In the genomic region with DNA sequence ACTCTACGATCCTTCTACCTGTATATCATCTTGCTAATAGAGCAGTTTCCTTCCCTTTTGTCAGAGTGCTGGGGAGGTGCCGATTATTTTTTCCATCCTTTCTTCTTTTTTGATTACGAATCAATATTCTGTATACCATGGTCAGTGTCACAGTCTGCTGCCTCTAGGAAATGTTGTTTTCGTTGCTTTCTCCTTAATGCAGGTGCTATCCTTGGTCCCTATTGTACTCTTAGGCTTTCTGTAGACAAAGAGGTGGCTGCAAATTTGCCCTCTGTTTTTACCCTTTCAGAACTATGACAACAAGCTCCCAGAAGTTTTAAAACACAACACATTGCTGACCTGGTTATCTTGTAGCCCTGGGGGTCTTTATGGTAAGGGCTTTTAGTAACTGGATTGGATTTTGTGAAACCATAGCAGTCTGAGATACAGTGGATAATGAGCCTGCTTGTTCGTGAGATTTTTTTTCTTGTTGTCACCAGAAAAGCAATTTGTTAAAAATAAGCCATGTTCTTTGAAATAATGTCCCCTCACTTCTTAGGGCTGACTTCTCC, we compare ENCODE assay signal across 24 cellular contexts.
DNase-seq lines count a peak whose midpoint lies in the region; ATAC-seq and TF ChIP-seq lines count a peak whose summit lies in the region.
"Had no signal": no experiment of that assay in that cellular context is flagged by ENCODE, and none has a peak within 500 bp of the region (broad histone marks: within the 10 kb centered on the region; RNA-seq: fewer than 3 reads in every experiment).

No MANE protein-coding gene starts in this region.

- CTCF ChIA-PET in HEK293 (lab: Yijun Ruan, JAX) = no interaction called here

- peaks cover 11% of the 10 kb centered on the region for H3K79me2 ChIP-seq in smooth muscle cell (ENCODE audit: low read depth)

- TF ChIP-seq CTCF in HEK293 (tag by site-specific recombination; IDR thresholded peaks at IDR 0.05) (no peak), smooth muscle cell (IDR thresholded peaks at IDR 0.05; ENCODE audit: borderline replicate concordance, insufficient read depth, poor library complexity, severe bottlenecking) (no peak), upper lobe of right lung (IDR thresholded peaks at IDR 0.05) (no peak)

- TF ChIP-seq EP300 in Ishikawa (IDR thresholded peaks at IDR 0.05; ENCODE audit: borderline replicate concordance) = no peak

- peak; percentile 26 for DNase-seq in left kidney (ENCODE audit: low read depth, low spot score)
- no peak for DNase-seq in smooth muscle cell (lab: John Stamatoyannopoulos, UW; ENCODE audit: unreplicated experiment)
- DNase-seq in NCI-H526 (lab: John Stamatoyannopoulos, UW) = no peak
- no peak for DNase-seq in upper lobe of right lung
- DNase-seq: 8988T; ACHN; BE2C; C1 segment of cervical spinal cord; CD4-positive, alpha-beta memory T cell; CD4-positive, CD25-positive, alpha-beta regulatory T cell; CD8-positive, alpha-beta memory T cell; COR-L47; DMS 273 treated with DMSO at 0.1 percent for 48 hours; DMS153; DMS53; DMS79; DND-41; EL; GDM1 had no signal

- no peak overlapping the region for H2AFZ ChIP-seq in smooth muscle cell (ENCODE audit: low read depth)

- H3F3A ChIP-seq in smooth muscle cell (ENCODE audit: low read depth) = peaks cover 3% of the 10 kb centered on the region

- H3K27ac ChIP-seq in HEK293 (ENCODE audit: extremely low read depth, low read depth, low read length) (no peak overlapping the region), smooth muscle cell (ENCODE audit: low read depth) (no peak overlapping the region), upper lobe of right lung (no peak overlapping the region)
- H3K27ac ChIP-seq: BLaER1 had no signal

- no peaks in the 10 kb centered on the region for H3K4me1 ChIP-seq in HEK293 (ENCODE audit: control insufficient read depth, insufficient read depth, low read length)
- no peaks in the 10 kb centered on the region for H3K4me1 ChIP-seq in smooth muscle cell (ENCODE audit: low read depth)
- H3K4me1 ChIP-seq in upper lobe of right lung = no peaks in the 10 kb centered on the region

- H4K20me1 ChIP-seq in smooth muscle cell (ENCODE audit: low read depth) = peaks cover 7% of the 10 kb centered on the region
- H4K20me1 ChIP-seq: BLaER1 had no signal

- H3K4me3 ChIP-seq in HEK293 (ENCODE audit: low read depth, low read length) (no peak overlapping the region), smooth muscle cell (no peak overlapping the region), upper lobe of right lung (no peak overlapping the region)
- H3K4me3 ChIP-seq: BLaER1, GM12878 had no signal

- TF ChIP-seq RAD21 in Ishikawa (IDR thresholded peaks at IDR 0.05; ENCODE audit: low read depth) = no peak

- peak overlapping the region; percentile 41 for H3K4me2 ChIP-seq in smooth muscle cell

- ATAC-seq in GM21576 (IDR thresholded peaks at IDR 0.05; ENCODE audit: unreplicated experiment) (no peak), upper lobe of right lung (no peak)
- ATAC-seq: GM12878 had no signal

- H3K27me3 ChIP-seq in smooth muscle cell (ENCODE audit: low read depth) (no peaks in the 10 kb centered on the region), upper lobe of right lung (no peaks in the 10 kb centered on the region)
- H3K27me3 ChIP-seq: BE2C, BLaER1 had no signal

- no peak overlapping the region for H3K9ac ChIP-seq in smooth muscle cell (ENCODE audit: low read depth)
- H3K9ac ChIP-seq: BLaER1 had no signal

- no peaks in the 10 kb centered on the region for H3K36me3 ChIP-seq in HEK293 (ENCODE audit: control insufficient read depth in 2 of 2, insufficient read depth in 1 of 2, low read length in 2 of 2)
- H3K36me3 ChIP-seq in smooth muscle cell (ENCODE audit: low read depth) = no peaks in the 10 kb centered on the region
- no peaks in the 10 kb centered on the region for H3K36me3 ChIP-seq in upper lobe of right lung
- H3K36me3 ChIP-seq: BE2C, BLaER1 had no signal

- 72% methylated on average over 5 of the region's 5 CpGs for WGBS in smooth muscle cell (ENCODE audit: low lambda C conversion rate)

- intact Hi-C loops in upper lobe of right lung (cut with DNase I) = no loop called here

- POLR2A ChIA-PET in HEK293 (lab: Yijun Ruan, JAX) = no interaction called here

- H3K9me3 ChIP-seq in HEK293 (ENCODE audit: control insufficient read depth, insufficient read depth, low read depth, low read length) (no peaks in the 10 kb centered on the region), smooth muscle cell (replicated peaks; ENCODE audit: low read depth) (no peaks in the 10 kb centered on the region), upper lobe of right lung (no peaks in the 10 kb centered on the region)
- H3K9me3 ChIP-seq: BE2C, BLaER1 had no signal

TF ChIP-seq in HEK293, 187 proteins besides CTCF, POLR2A, EP300 and RAD21:
- TF ChIP-seq, protein P1, sequence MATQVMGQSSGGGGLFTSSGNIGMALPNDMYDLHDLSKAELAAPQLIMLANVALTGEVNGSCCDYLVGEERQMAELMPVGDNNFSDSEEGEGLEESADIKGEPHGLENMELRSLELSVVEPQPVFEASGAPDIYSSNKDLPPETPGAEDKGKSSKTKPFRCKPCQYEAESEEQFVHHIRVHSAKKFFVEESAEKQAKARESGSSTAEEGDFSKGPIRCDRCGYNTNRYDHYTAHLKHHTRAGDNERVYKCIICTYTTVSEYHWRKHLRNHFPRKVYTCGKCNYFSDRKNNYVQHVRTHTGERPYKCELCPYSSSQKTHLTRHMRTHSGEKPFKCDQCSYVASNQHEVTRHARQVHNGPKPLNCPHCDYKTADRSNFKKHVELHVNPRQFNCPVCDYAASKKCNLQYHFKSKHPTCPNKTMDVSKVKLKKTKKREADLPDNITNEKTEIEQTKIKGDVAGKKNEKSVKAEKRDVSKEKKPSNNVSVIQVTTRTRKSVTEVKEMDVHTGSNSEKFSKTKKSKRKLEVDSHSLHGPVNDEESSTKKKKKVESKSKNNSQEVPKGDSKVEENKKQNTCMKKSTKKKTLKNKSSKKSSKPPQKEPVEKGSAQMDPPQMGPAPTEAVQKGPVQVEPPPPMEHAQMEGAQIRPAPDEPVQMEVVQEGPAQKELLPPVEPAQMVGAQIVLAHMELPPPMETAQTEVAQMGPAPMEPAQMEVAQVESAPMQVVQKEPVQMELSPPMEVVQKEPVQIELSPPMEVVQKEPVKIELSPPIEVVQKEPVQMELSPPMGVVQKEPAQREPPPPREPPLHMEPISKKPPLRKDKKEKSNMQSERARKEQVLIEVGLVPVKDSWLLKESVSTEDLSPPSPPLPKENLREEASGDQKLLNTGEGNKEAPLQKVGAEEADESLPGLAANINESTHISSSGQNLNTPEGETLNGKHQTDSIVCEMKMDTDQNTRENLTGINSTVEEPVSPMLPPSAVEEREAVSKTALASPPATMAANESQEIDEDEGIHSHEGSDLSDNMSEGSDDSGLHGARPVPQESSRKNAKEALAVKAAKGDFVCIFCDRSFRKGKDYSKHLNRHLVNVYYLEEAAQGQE (tag by site-specific recombination; IDR thresholded peaks at IDR 0.05) = peak; percentile 35; the same call in 1 of the 2 replicates
- TF ChIP-seq ZNF16 (tag by site-specific recombination; IDR thresholded peaks at IDR 0.05; ENCODE audit: low read depth) = no peak

TF ChIP-seq in Ishikawa, 13 proteins besides CTCF, POLR2A, EP300 and RAD21:
- no peak for TF ChIP-seq FOXM1 (IDR thresholded peaks at IDR 0.05; ENCODE audit: borderline replicate concordance, low read depth)
- TF ChIP-seq, protein P2, sequence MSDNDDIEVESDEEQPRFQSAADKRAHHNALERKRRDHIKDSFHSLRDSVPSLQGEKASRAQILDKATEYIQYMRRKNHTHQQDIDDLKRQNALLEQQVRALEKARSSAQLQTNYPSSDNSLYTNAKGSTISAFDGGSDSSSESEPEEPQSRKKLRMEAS (IDR thresholded peaks at IDR 0.05) = no peak
- no peak for TF ChIP-seq CREB1 (IDR thresholded peaks at IDR 0.05; ENCODE audit: low read depth)
- no peak for TF ChIP-seq ZBTB7A (IDR thresholded peaks at IDR 0.05; ENCODE audit: low read depth)
- TF ChIP-seq, protein P1 (IDR thresholded peaks at IDR 0.05; ENCODE audit: low read depth) = peak; percentile 58; the same call in 1 of the 2 replicates
- no peak for TF ChIP-seq TEAD4 (IDR thresholded peaks at IDR 0.05)
- TF ChIP-seq YY1 (IDR thresholded peaks at IDR 0.05; ENCODE audit: low read depth) = no peak
